18 cellular contexts compared by ENCODE assay signal in genomic region chrX:103949506-103949905, GRCh38. TPM values are rescaled to one million over a fixed set of nuclear protein-coding genes. Genes with fewer than 3 reads are reported as not detected.
DNase-seq lines count a peak whose midpoint lies in the region; ATAC-seq, FAIRE-seq and TF ChIP-seq lines count a peak whose summit lies in the region.
"Had no signal": no experiment of that assay in that cellular context is flagged by ENCODE, and none has a peak within 500 bp of the region (broad histone marks: within the 10 kb centered on the region; RNA-seq: fewer than 3 reads in every experiment).

No MANE protein-coding gene starts in this region.

- H3K14ac ChIP-seq in IMR-90 (replicated peaks; ENCODE audit: low read depth, low read length): no peak overlapping the region

- no peak overlapping the region for H3K23ac ChIP-seq in IMR-90 (ENCODE audit: low read depth, low read length)

- H3K9me3 ChIP-seq in HepG2 (ENCODE audit: low read length) (no peaks in the 10 kb centered on the region), right lobe of liver (no peaks in the 10 kb centered on the region), IMR-90 (ENCODE audit: control insufficient read depth, insufficient read depth, low read length) (no peaks in the 10 kb centered on the region)
- H3K9me3 ChIP-seq: BE2C, BLaER1 had no signal

- H2AFZ ChIP-seq in HepG2 (ENCODE audit: low read length): no peak overlapping the region
- H2AFZ ChIP-seq in IMR-90 (replicated peaks; ENCODE audit: low read length, poor library complexity): no peak overlapping the region

- TF ChIP-seq RAD21 in HepG2 (CRISPR knock-in tag; IDR thresholded peaks at IDR 0.05) (no peak), IMR-90 (IDR thresholded peaks at IDR 0.05; ENCODE audit: low read length) (no peak)

- H3K56ac ChIP-seq in IMR-90 (ENCODE audit: extremely low read depth, insufficient read depth, low read length): no peak overlapping the region

- H2BK15ac ChIP-seq in IMR-90 (ENCODE audit: low read depth, low read length): no peak overlapping the region

- H2AK5ac ChIP-seq in IMR-90 (ENCODE audit: low read depth, low read length): no peak overlapping the region

- no peak overlapping the region for H2BK5ac ChIP-seq in IMR-90 (ENCODE audit: low read depth, low read length, poor library complexity, severe bottlenecking)

- no peak overlapping the region for H4K5ac ChIP-seq in IMR-90 (ENCODE audit: low read depth, low read length)

- H3K18ac ChIP-seq in IMR-90 (ENCODE audit: low read depth, low read length): no peak overlapping the region

- no peak for TF ChIP-seq POLR2A in HepG2 (IDR thresholded peaks at IDR 0.05; ENCODE audit: insufficient read depth in 1 of 2, low read depth in 2 of 2, low read length in 2 of 2)
- TF ChIP-seq POLR2A in right lobe of liver (IDR thresholded peaks at IDR 0.05): no peak
- TF ChIP-seq POLR2A in IMR-90 (IDR thresholded peaks at IDR 0.05; ENCODE audit: low read depth, low read length): no peak

- in situ Hi-C loops in HepG2 (cut with HindIII; ENCODE audit: extremely low pct_ligation_motif_present, low pct_unique_long_range_greater_than_20kb): loop anchor here (25.0 kb wide), 1 partner anchor 112 kb away; the partner anchor contains the start of gene RAB9B
- in situ Hi-C loops in IMR-90 (cut with MboI; ENCODE audit: low sequenced_read_pairs): no loop called here

- no peak overlapping the region for H3K9ac ChIP-seq in HepG2 (ENCODE audit: insufficient read depth, low read depth, low read length)
- no peak overlapping the region for H3K9ac ChIP-seq in IMR-90 (ENCODE audit: low read depth, low read length)
- H3K9ac ChIP-seq: BLaER1 had no signal

- H3K4ac ChIP-seq in IMR-90 (ENCODE audit: low read depth, low read length): no peak overlapping the region

- intact Hi-C loops in HepG2 (cut with micrococcal nuclease; ENCODE audit: unreplicated experiment) (no loop called here), right lobe of liver (cut with DNase I) (no loop called here), IMR-90 (cut with micrococcal nuclease) (no loop called here)

- no peak overlapping the region for H3K4me3 ChIP-seq in HepG2 (replicated peaks in 1 of 3; ENCODE audit: insufficient read depth in 1 of 3, low read depth in 2 of 3, low read length in 3 of 3)
- H3K4me3 ChIP-seq in right lobe of liver: no peak overlapping the region
- H3K4me3 ChIP-seq in IMR-90 (ENCODE audit: insufficient read depth, low read depth, low read length): no peak overlapping the region
- H3K4me3 ChIP-seq: BLaER1 had no signal

- CTCF ChIA-PET in HepG2 (lab: Yijun Ruan, JAX; ENCODE audit: low intra/inter-chr PET ratio, low total read pairs): no interaction called here
- CTCF ChIA-PET in IMR-90 (lab: Yijun Ruan, JAX): no interaction called here

- H3K9me1 ChIP-seq in IMR-90 (ENCODE audit: insufficient read depth, low read length): no peaks in the 10 kb centered on the region

- POLR2A ChIA-PET in HepG2 (lab: Yijun Ruan, JAX): no interaction called here
- POLR2A ChIA-PET in IMR-90 (lab: Charles Lee; ENCODE audit: unreplicated experiment): no interaction called here

- dilution Hi-C loops in IMR-90 (cut with HindIII; ENCODE audit: low sequenced_read_pairs, unreplicated experiment): no loop called here

- H3K27me3 ChIP-seq in HepG2 (ENCODE audit: control insufficient read depth in 1 of 2, insufficient read depth in 2 of 2, low read length in 2 of 2) (no peaks in the 10 kb centered on the region), right lobe of liver (no peaks in the 10 kb centered on the region), IMR-90 (ENCODE audit: control insufficient read depth, insufficient read depth, low read length) (peaks cover 2% of the 10 kb centered on the region)
- H3K27me3 ChIP-seq: BE2C, BLaER1 had no signal

- H2BK20ac ChIP-seq in IMR-90 (ENCODE audit: low read depth, low read length): no peak overlapping the region

- no peaks in the 10 kb centered on the region for H3K79me1 ChIP-seq in IMR-90 (ENCODE audit: low read depth in 1 of 2, low read length in 2 of 2)

- H3K36me3 ChIP-seq in HepG2 (replicated peaks in 1 of 2; ENCODE audit: control insufficient read depth in 1 of 2, insufficient read depth in 2 of 2, low read length in 2 of 2) (no peaks in the 10 kb centered on the region), right lobe of liver (no peaks in the 10 kb centered on the region), IMR-90 (ENCODE audit: control insufficient read depth, insufficient read depth, low read length) (no peaks in the 10 kb centered on the region)
- H3K36me3 ChIP-seq: BE2C, BLaER1 had no signal

- DNase-seq in HepG2 (ENCODE audit: low spot score) (no peak), right lobe of liver (no peak), IMR-90 (no peak), D341Med (ENCODE audit: low spot score) (no peak)
- DNase-seq in activated naive CD4-positive, alpha-beta T cell treated with Interleukin-2 at 50 U/mL for 16 hours: no peak
- DNase-seq: ACHN; BE2C; C1 segment of cervical spinal cord; CD4-positive, alpha-beta memory T cell; CD4-positive, CD25-positive, alpha-beta regulatory T cell; CD8-positive, alpha-beta memory T cell; COR-L47; DMS79 treated with DMSO at 0.1 percent for 48 hours; GF-D8 had no signal

- H4K20me1 ChIP-seq in HepG2 (ENCODE audit: insufficient read depth, low read length) (no peaks in the 10 kb centered on the region), IMR-90 (ENCODE audit: insufficient read depth, low read length) (no peaks in the 10 kb centered on the region)
- H4K20me1 ChIP-seq: BLaER1 had no signal

- TF ChIP-seq EP300 in HepG2 (IDR thresholded peaks at IDR 0.05; ENCODE audit: low read depth in 2 of 2, low read length in 2 of 2) (no peak), HepG2 (CRISPR knock-in tag; IDR thresholded peaks at IDR 0.05; ENCODE audit: borderline replicate concordance) (no peak)

- no peak for FAIRE-seq in HepG2 (lab: Jason Lieb, UNC)
- FAIRE-seq: D721Med, G401.6 had no signal

- no peak overlapping the region for H2AK9ac ChIP-seq in IMR-90 (replicated peaks; ENCODE audit: low read depth, low read length, poor library complexity)

- 0% methylated on average over 1 of the region's 1 CpG for WGBS in HepG2 (ENCODE audit: low lambda C conversion rate)
- WGBS in right lobe of liver (ENCODE audit: insufficient coverage, low coverage, low lambda C conversion rate, missing lambda C conversion rate): 15% methylated on average over 1 of the region's 1 CpG
- 50% methylated on average over 1 of the region's 1 CpG; no CpG with 5 or more reads in 1 of the 2 experiments for WGBS in IMR-90 (ENCODE audit: extremely low coverage in 2 of 2, insufficient read length in 1 of 2), 2 experiments

- H3K4me1 ChIP-seq in HepG2 (ENCODE audit: insufficient read depth, low read length) (no peaks in the 10 kb centered on the region), right lobe of liver (no peaks in the 10 kb centered on the region), IMR-90 (ENCODE audit: control insufficient read depth, insufficient read depth, low read length) (no peaks in the 10 kb centered on the region)
- H3K4me1 ChIP-seq: BE2C, BLaER1 had no signal

- no peak overlapping the region for H4K91ac ChIP-seq in IMR-90 (ENCODE audit: insufficient read depth, low read depth, low read length)

- ATAC-seq in HepG2 (no peak), right lobe of liver (no peak), IMR-90 (ENCODE audit: low read depth) (no peak)

- H3K27ac ChIP-seq in HepG2 (ENCODE audit: extremely low read length, insufficient read depth, low read length) (no peak overlapping the region), right lobe of liver (no peak overlapping the region), IMR-90 (ENCODE audit: insufficient read depth, low read length) (no peak overlapping the region)
- H3K27ac ChIP-seq: 22Rv1, BLaER1 had no signal

- H4K8ac ChIP-seq in IMR-90 (ENCODE audit: low read depth in 2 of 2, low read length in 2 of 2): no peak overlapping the region

- BruUV-seq in HepG2 (replicated peaks; lab: Mats Ljungman, UMichigan) (no TSS peak), IMR-90 (replicated peaks; lab: Mats Ljungman, UMichigan) (no TSS peak)

- TF ChIP-seq CTCF in HepG2 (CRISPR knock-in tag; IDR thresholded peaks at IDR 0.05) (no peak), right lobe of liver (IDR thresholded peaks at IDR 0.05) (no peak), IMR-90 (conservative IDR thresholded peaks at IDR 0.05; ENCODE audit: low read depth, low read length) (no peak)

- no peak overlapping the region for H2BK120ac ChIP-seq in IMR-90 (ENCODE audit: low read depth, low read length)

- H3K79me2 ChIP-seq in HepG2 (ENCODE audit: insufficient read depth, low read length): no peaks in the 10 kb centered on the region

- no peak overlapping the region for H3K4me2 ChIP-seq in HepG2 (ENCODE audit: low read depth, low read length)
- no peak overlapping the region for H3K4me2 ChIP-seq in IMR-90 (ENCODE audit: low read depth, low read length)
- H3K4me2 ChIP-seq: BLaER1 had no signal

TF ChIP-seq in IMR-90, 13 proteins besides CTCF, POLR2A, EP300 and RAD21 (continues in another document):
- TF ChIP-seq MAFK (IDR thresholded peaks at IDR 0.05; ENCODE audit: low read depth, low read length): peak; percentile 72

RNA-seq across cellular contexts. Expression of gene TMSB15B, which starts 12.9 kb away (rescaled TPM):
- total RNA-seq in HepG2 (2016; rRNA removed; fragmentation: Illumina TruSeq; extraction: Trizol) (not detected in 2 replicates), right lobe of liver (under 1 TPM in 2 of 6 experiments, not detected in 4; 0.24 to 0.42 TPM), IMR-90 (2012; rRNA removed) (5.6 and 7.9 TPM in 2 replicates)
- total RNA-seq in HepG2 (2016; cell fraction: cytosol; rRNA removed; fragmentation: Illumina TruSeq; extraction: Trizol; ENCODE audit: low read depth): not detected in 2 replicates
- not detected in 2 replicates for total RNA-seq in HepG2 (2016; cell fraction: insoluble cytoplasmic fraction; rRNA removed; fragmentation: Illumina TruSeq; extraction: Trizol)
- not detected in 2 replicates for total RNA-seq in HepG2 (2016; cell fraction: membrane; rRNA removed; fragmentation: Illumina TruSeq; extraction: Trizol)
- not detected in 2 replicates for total RNA-seq in HepG2 (2016; cell fraction: nucleus; rRNA removed; fragmentation: Illumina TruSeq; extraction: Trizol)
- polyA plus RNA-seq in HepG2 (2011; rRNA removed) (not detected in 2 replicates), IMR-90 (2012; rRNA removed) (9.0 and 9.9 TPM in 2 replicates)
- not detected in 2 replicates for polyA plus RNA-seq in HepG2 (2011; cell fraction: cytosol; rRNA removed)
- not detected in 2 replicates for polyA plus RNA-seq in HepG2 (2011; cell fraction: nucleus; rRNA removed)
- polyA plus RNA-seq in HepG2 (2012): not detected in 2 replicates
- not detected in 2 replicates for polyA plus RNA-seq in HepG2 (2016; cell fraction: cytosol; fragmentation: Illumina TruSeq; extraction: Trizol; ENCODE audit: low read depth)
- polyA plus RNA-seq in HepG2 (2016; cell fraction: insoluble cytoplasmic fraction; fragmentation: Illumina TruSeq; extraction: Trizol; ENCODE audit: low read depth): not detected in 2 replicates
- not detected in 2 replicates for polyA plus RNA-seq in HepG2 (2016; cell fraction: membrane; fragmentation: Illumina TruSeq; extraction: Trizol; ENCODE audit: low read depth)
- polyA plus RNA-seq in HepG2 (2016; cell fraction: nucleus; fragmentation: Illumina TruSeq; extraction: Trizol; ENCODE audit: insufficient read depth, low read depth): not detected in 2 replicates
- not detected in 2 replicates for polyA minus RNA-seq in HepG2 (2011; rRNA and poly(A)+ RNA removed; ENCODE audit: low replicate concordance)
- polyA minus RNA-seq in HepG2 (2011; cell fraction: cytosol; rRNA and poly(A)+ RNA removed): not detected in 2 replicates
- polyA minus RNA-seq in HepG2 (2011; cell fraction: nucleus; rRNA and poly(A)+ RNA removed): not detected in 2 replicates
- polyA plus RNA-seq in IMR-90 (2012; cell fraction: cytosol; rRNA removed): 1.6 and 1.8 TPM in 2 replicates
- 3.9 and 11.9 TPM in 2 replicates for polyA plus RNA-seq in IMR-90 (2012; cell fraction: nucleus; rRNA removed; ENCODE audit: low replicate concordance)
